8 cellular contexts compared by ENCODE assay signal in the genomic region with DNA sequence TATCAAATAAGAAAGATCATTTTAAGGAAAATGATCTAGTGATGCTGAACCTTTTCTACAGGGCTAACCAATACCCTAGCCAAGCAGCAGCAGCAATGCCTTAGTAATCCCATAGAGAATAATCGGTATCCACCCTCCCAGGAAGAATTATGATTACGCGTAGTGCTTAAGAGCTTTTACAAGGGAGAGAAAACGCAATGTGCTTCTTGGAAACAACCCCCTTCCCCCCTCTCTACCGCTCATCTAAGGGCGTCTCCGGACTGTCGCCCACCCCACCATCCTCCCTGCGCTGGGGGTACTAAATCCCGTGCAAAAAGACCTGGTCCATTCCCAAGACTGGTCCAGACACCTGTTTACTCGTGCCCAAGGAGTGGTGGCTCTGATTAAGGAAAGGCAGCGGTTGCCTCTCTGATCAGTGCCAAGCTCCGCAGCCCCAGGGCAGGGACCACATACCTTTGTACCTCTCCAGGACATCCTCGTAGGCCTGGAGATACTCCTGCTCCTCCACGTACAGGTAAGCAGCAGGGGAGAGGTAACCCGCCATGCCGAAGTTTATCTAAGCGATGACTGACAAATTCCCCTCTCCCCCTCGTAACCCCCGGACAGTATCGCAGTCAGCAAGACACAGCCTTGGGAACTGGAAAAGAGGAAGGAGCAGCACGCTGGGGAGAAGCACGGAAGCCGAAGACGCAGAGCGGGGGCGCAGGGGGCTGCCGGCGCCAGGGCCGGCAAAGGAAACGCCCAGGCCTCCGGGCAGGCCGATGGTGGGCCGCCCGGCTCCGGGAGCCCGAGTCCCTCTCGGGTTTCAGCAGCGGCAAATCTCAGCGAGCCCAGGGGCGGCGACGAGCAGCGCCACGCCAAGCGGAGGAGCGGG.
A peak's percentile ranks its signal among the peaks of the same experiment; 100 is the strongest.
DNase-seq lines count a peak whose midpoint lies in the region; ATAC-seq, FAIRE-seq and TF ChIP-seq lines count a peak whose summit lies in the region.

No MANE protein-coding gene starts in this region.

- H3K27ac Mint-ChIP-seq in stimulated activated effector memory CD8-positive, alpha-beta T cell treated with anti-CD3 and anti-CD28 coated beads, Interleukin-12 subunit alpha, Interleukin-12 subunit beta, amount 100 ng/mL, for 72 hours: no peak overlapping the region

- CTCF ChIA-PET in OCI-LY7 (lab: Charles Lee; ENCODE audit: unreplicated experiment): no interaction called here

- H2AFZ ChIP-seq in OCI-LY7 (ENCODE audit: low read length): no peak overlapping the region

- no peaks in the 10 kb centered on the region for H3K79me2 ChIP-seq in OCI-LY7 (ENCODE audit: insufficient read depth, low read depth, low read length)

- H3K36me3 Mint-ChIP-seq in stimulated activated effector memory CD8-positive, alpha-beta T cell treated with anti-CD3 and anti-CD28 coated beads, Interleukin-12 subunit alpha, Interleukin-12 subunit beta, amount 100 ng/mL, for 72 hours: no peaks in the 10 kb centered on the region

- H3K27ac ChIP-seq in OCI-LY7 (ENCODE audit: low read depth, low read length, poor library complexity, severe bottlenecking): no peak overlapping the region
- H3K27ac ChIP-seq in breast epithelium: peak overlapping the region; percentile 74 to 86
- H3K27ac ChIP-seq in kidney (ENCODE audit: low read depth in 2 of 2, low read length in 2 of 2): peak overlapping the region; percentile 29 to 38

- H3K4me1 Mint-ChIP-seq in stimulated activated effector memory CD8-positive, alpha-beta T cell treated with anti-CD3 and anti-CD28 coated beads, Interleukin-12 subunit alpha, Interleukin-12 subunit beta, amount 100 ng/mL, for 72 hours: peaks cover 4% of the 10 kb centered on the region

- TF ChIP-seq CTCF in OCI-LY7 (conservative IDR thresholded peaks at IDR 0.05; ENCODE audit: low read length) (no peak), breast epithelium (IDR thresholded peaks at IDR 0.05) (no peak), kidney (IDR thresholded peaks at IDR 0.05; ENCODE audit: borderline replicate concordance, extremely low read depth, insufficient read depth) (no peak)

- peak overlapping the region; percentile 49 for H3K4me3 Mint-ChIP-seq in stimulated activated effector memory CD8-positive, alpha-beta T cell treated with anti-CD3 and anti-CD28 coated beads, Interleukin-12 subunit alpha, Interleukin-12 subunit beta, amount 100 ng/mL, for 72 hours

- no TSS peak for BruUV-seq in OCI-LY7 (replicated peaks; lab: Mats Ljungman, UMichigan)

- FAIRE-seq in kidney (lab: Jason Lieb, UNC): no peak

- TF ChIP-seq POLR2A in breast epithelium (IDR thresholded peaks at IDR 0.05): no peak

- H3K27me3 ChIP-seq in breast epithelium: peaks cover 0 to 4% of the 10 kb centered on the region in 2 donors

- no peaks in the 10 kb centered on the region for H3K9me3 ChIP-seq in OCI-LY7 (ENCODE audit: low read length)
- no peaks in the 10 kb centered on the region for H3K9me3 ChIP-seq in breast epithelium
- H3K9me3 ChIP-seq in kidney (ENCODE audit: control insufficient read depth in 1 of 2, low read length in 2 of 2): no peaks in the 10 kb centered on the region

- H3K4me1 ChIP-seq in OCI-LY7 (ENCODE audit: insufficient read depth, low read length, poor library complexity, severe bottlenecking) (no peaks in the 10 kb centered on the region), breast epithelium (no peaks in the 10 kb centered on the region), kidney (ENCODE audit: control insufficient read depth in 1 of 2, insufficient read depth in 1 of 2, low read depth in 1 of 2, low read length in 2 of 2) (no peaks in the 10 kb centered on the region)

- intact Hi-C loops in OCI-LY7 (cut with micrococcal nuclease; ENCODE audit: unreplicated experiment) (loop anchor here (10.0 kb wide), 1 partner anchor 78 kb away; no protein-coding TSS in a partner anchor), breast epithelium (cut with DNase I; ENCODE audit: low total_unique reads) (loop anchor here (5.0 kb wide), 1 partner anchor 131 kb away; no protein-coding TSS in a partner anchor), kidney (cut with DNase I) (loop anchor here (10.0 kb wide), 1 partner anchor 138 kb away; no protein-coding TSS in a partner anchor)

- H3K9me3 Mint-ChIP-seq in stimulated activated effector memory CD8-positive, alpha-beta T cell treated with anti-CD3 and anti-CD28 coated beads, Interleukin-12 subunit alpha, Interleukin-12 subunit beta, amount 100 ng/mL, for 72 hours: no peaks in the 10 kb centered on the region

- H3K9ac ChIP-seq in kidney (ENCODE audit: low read length in 2 of 2): peak overlapping the region; percentile 1 to 79

- POLR2A ChIA-PET in OCI-LY7 (lab: Charles Lee): no interaction called here

- H3K4me3 ChIP-seq in OCI-LY7 (ENCODE audit: low read depth, low read length, poor library complexity, severe bottlenecking) (peak overlapping the region; percentile 29), breast epithelium (peak overlapping the region; percentile 71 to 91 (median 82)), kidney (ENCODE audit: low read length in 2 of 2) (peak overlapping the region; percentile 43 to 72)

- H3K4me2 ChIP-seq in OCI-LY7 (ENCODE audit: low read length): no peak overlapping the region

- no peaks in the 10 kb centered on the region for H3K36me3 ChIP-seq in OCI-LY7 (ENCODE audit: insufficient read depth, low read length)
- H3K36me3 ChIP-seq in breast epithelium: no peaks in the 10 kb centered on the region
- H3K36me3 ChIP-seq in kidney (ENCODE audit: control insufficient read depth in 1 of 2, insufficient read depth in 2 of 2, low read length in 2 of 2): no peaks in the 10 kb centered on the region

- ATAC-seq in HG03175 (IDR thresholded peaks at IDR 0.05; ENCODE audit: unreplicated experiment): peak; percentile 13
- ATAC-seq in stimulated activated effector memory CD8-positive, alpha-beta T cell treated with anti-CD3 and anti-CD28 coated beads, Interleukin-12 subunit alpha, Interleukin-12 subunit beta, amount 100 ng/mL, for 72 hours: peak; percentile 5

- no peaks in the 10 kb centered on the region for H3K9me2 ChIP-seq in OCI-LY7 (ENCODE audit: insufficient read depth, low read length)

- H4K20me1 ChIP-seq in OCI-LY7 (ENCODE audit: insufficient read depth, low read length): no peaks in the 10 kb centered on the region

- DNase-seq in CD1c-positive myeloid dendritic cell (ENCODE audit: extremely low spot score) (peak; percentile 70), GM19238 (ENCODE audit: insufficient read length, low spot score) (peak; percentile 19), OCI-LY7 (ENCODE audit: low spot score) (no peak), breast epithelium (ENCODE audit: low spot score in 2 of 2) (no peak), kidney (peak; percentile 79), NAMALWA (ENCODE audit: low spot score) (no peak)
- no peak for DNase-seq in stimulated activated effector memory CD8-positive, alpha-beta T cell treated with anti-CD3 and anti-CD28 coated beads, Interleukin-12 subunit alpha, Interleukin-12 subunit beta, amount 100 ng/mL, for 72 hours (ENCODE audit: low spot score in 2 of 2)

Comparison
In these comparisons a context has a peak if more than half of its experiments do, and no peak if none do; other contexts are left out.
1. DNase-seq: peak in CD1c-positive myeloid dendritic cell (single experiment), GM19238 (single experiment) and kidney (single experiment); none in OCI-LY7 (single experiment), breast epithelium (0 of 2), stimulated activated effector memory CD8-positive, alpha-beta T cell treated with anti-CD3 and anti-CD28 coated beads, Interleukin-12 subunit alpha, Interleukin-12 subunit beta, amount 100 ng/mL, for 72 hours (0 of 2) and NAMALWA (single experiment).
2. H3K4me3 ChIP-seq: peak in every context shown above with its lines; median percentile 82 in breast epithelium; 58 in kidney; 29 in OCI-LY7.